21 cellular contexts compared by ENCODE assay signal in the genomic region with DNA sequence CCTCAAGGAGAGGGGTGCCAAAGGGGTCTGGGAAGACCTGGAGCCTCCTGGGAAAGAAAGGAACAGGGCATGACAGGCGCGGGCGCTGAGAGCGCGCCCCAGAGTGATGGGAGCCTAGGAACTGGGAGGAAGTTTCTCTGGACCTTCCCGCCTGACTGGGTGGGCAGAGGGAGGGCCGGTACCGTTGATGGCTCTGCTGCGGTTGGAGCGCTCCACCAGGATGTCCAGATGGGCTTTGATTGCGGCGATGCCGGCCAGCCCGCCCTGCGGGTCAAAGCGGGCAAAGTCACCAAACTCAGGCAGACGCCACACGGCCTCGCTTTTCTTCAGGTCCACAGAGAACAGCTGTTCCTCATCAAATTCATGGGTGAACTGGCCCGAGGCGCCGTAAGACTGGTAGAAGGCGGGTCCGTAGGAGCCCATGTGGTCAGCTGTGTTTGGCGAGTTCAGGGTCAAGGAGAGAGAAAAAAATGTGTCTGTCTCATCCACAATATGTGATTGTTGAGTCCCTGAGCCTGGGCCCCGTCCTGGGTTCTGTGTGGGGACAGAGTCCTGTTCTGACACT. TPM values are rescaled to one million over a fixed set of nuclear protein-coding genes. Genes with fewer than 3 reads are reported as not detected.
DNase-seq lines count a peak whose midpoint lies in the region; ATAC-seq and TF ChIP-seq lines count a peak whose summit lies in the region.
"Had no signal": no experiment of that assay in that cellular context is flagged by ENCODE, and none has a peak within 500 bp of the region (broad histone marks: within the 10 kb centered on the region; RNA-seq: fewer than 3 reads in every experiment).

No MANE protein-coding gene starts in this region.

- H2AFZ ChIP-seq in H9 (ENCODE audit: low read length) = no peak overlapping the region

- H4K8ac ChIP-seq in H9 (replicated peaks; ENCODE audit: insufficient read length, low read depth, low read length) = no peak overlapping the region

- H3K9ac ChIP-seq in H9 (ENCODE audit: extremely low read depth, insufficient read length, low read length) = no peak overlapping the region

- no peak overlapping the region for H3K18ac ChIP-seq in H9 (ENCODE audit: insufficient read length, low read depth, low read length)

- no peaks in the 10 kb centered on the region for H3K23me2 ChIP-seq in H9 (ENCODE audit: insufficient read length, low read depth, low read length, poor library complexity, severe bottlenecking)

- no peak overlapping the region for H3K4me3 ChIP-seq in dorsolateral prefrontal cortex
- H3K4me3 ChIP-seq: lung, testis had no signal

- no peak overlapping the region for H3K56ac ChIP-seq in H9 (ENCODE audit: insufficient read length, low read depth, low read length)

- WGBS in H9 (ENCODE audit: extremely low coverage, insufficient read length, low lambda C conversion rate) = no CpG with 5 or more reads among the region's 26 CpGs

- H4K20me1 ChIP-seq in H9 (ENCODE audit: control insufficient read depth, insufficient read depth, insufficient read length) = no peaks in the 10 kb centered on the region

- peaks cover 5% of the 10 kb centered on the region for H3K27me3 Mint-ChIP-seq in activated CD4-positive, alpha-beta T cell treated with anti-CD3 and anti-CD28 coated beads for 36 hours
- peaks cover 2% of the 10 kb centered on the region; the same call in 1 of the 2 replicates for H3K27me3 Mint-ChIP-seq in H9 (ENCODE audit: low read depth)
- no peaks in the 10 kb centered on the region for H3K27me3 Mint-ChIP-seq in activated naive CD8-positive, alpha-beta T cell treated with anti-CD3 and anti-CD28 coated beads, Interleukin-2, amount 50 U/mL, for 24 hours

- CTCF ChIA-PET in activated CD4-positive, alpha-beta T cell treated with anti-CD3 and anti-CD28 coated beads for 36 hours (lab: Charles Lee) = interaction anchor here (1.1 to 1.2 kb wide), 2 partner anchors 55 to 141 kb away, joined by 3 to 5 read pairs; a partner anchor contains a TSS

- H3K4me1 Mint-ChIP-seq in activated CD4-positive, alpha-beta T cell treated with anti-CD3 and anti-CD28 coated beads for 36 hours = peaks cover 9% of the 10 kb centered on the region
- peaks cover 25 to 27% of the 10 kb centered on the region in 2 experiments for H3K4me1 Mint-ChIP-seq in H9
- peaks cover 14% of the 10 kb centered on the region for H3K4me1 Mint-ChIP-seq in activated naive CD8-positive, alpha-beta T cell treated with anti-CD3 and anti-CD28 coated beads, Interleukin-2, amount 50 U/mL, for 24 hours

- H3K79me2 ChIP-seq in H9 (ENCODE audit: insufficient read depth, low read length) = no peaks in the 10 kb centered on the region

- no peak overlapping the region for H2BK20ac ChIP-seq in H9 (ENCODE audit: low read depth, low read length, poor library complexity, severe bottlenecking)

- no peak overlapping the region for H3K4me2 ChIP-seq in H9 (ENCODE audit: insufficient read depth, insufficient read length, low read length)

- no peak overlapping the region for H3K27ac ChIP-seq in H9 (ENCODE audit: insufficient read length, low read depth, low read length)
- H3K27ac ChIP-seq in dorsolateral prefrontal cortex = no peak overlapping the region
- H3K27ac ChIP-seq: heart right ventricle, testis had no signal

- in situ Hi-C loops in GM13977 (cut with MboI; ENCODE audit: low pct_unique_long_range_greater_than_20kb, low sequenced_read_pairs, unreplicated experiment) = loop anchor here (10.0 kb wide), 1 partner anchor 237 kb away; no protein-coding TSS in a partner anchor

- H3K14ac ChIP-seq in H9 (ENCODE audit: insufficient read depth, low read length) = no peak overlapping the region

- no peak for DNase-seq in activated CD4-positive, alpha-beta T cell treated with anti-CD3 and anti-CD28 coated beads for 36 hours
- no peak for DNase-seq in activated CD4-positive, alpha-beta T cell treated with anti-CD3 and anti-CD28 coated beads for 1 hour
- DNase-seq in H9 (no peak), sciatic nerve (ENCODE audit: low spot score) (no peak), GM13977 (ENCODE audit: low spot score) (no peak), dorsolateral prefrontal cortex (no peak)
- DNase-seq in activated naive CD8-positive, alpha-beta T cell treated with anti-CD3 and anti-CD28 coated beads, Interleukin-2, amount 50 U/mL, for 24 hours = no peak
- DNase-seq: 8988T; activated CD4-positive, alpha-beta T cell treated with anti-CD3 and anti-CD28 coated beads, Interleukin-2, amount 50 U/mL, for 4 hours; amygdala; DMS153; H7; heart right ventricle; KBM-7; NCI-H2029; stimulated activated CD4-positive, alpha-beta T cell treated with anti-CD3 and anti-CD28 coated beads, Interleukin-4, amount 100 ng/mL, for 1 hour; SW 1271; testis had no signal

- no peak overlapping the region for H2BK12ac ChIP-seq in H9 (ENCODE audit: insufficient read length, low read depth, low read length)

- H3K9me3 ChIP-seq in H9 (ENCODE audit: control insufficient read depth, low read depth, low read length) = no peaks in the 10 kb centered on the region
- H3K9me3 ChIP-seq: heart right ventricle, testis had no signal

- POLR2A ChIA-PET in activated CD4-positive, alpha-beta T cell treated with anti-CD3 and anti-CD28 coated beads for 36 hours (lab: Charles Lee) = no interaction called here

- no peak overlapping the region for H3K23ac ChIP-seq in H9 (ENCODE audit: insufficient read length, low read depth, low read length)

- no peaks in the 10 kb centered on the region for H3K79me1 ChIP-seq in H9 (ENCODE audit: insufficient read depth, low read depth, low read length, poor library complexity, severe bottlenecking)

- H4K91ac ChIP-seq in H9 (ENCODE audit: insufficient read length, low read depth, low read length) = no peak overlapping the region

- no peak overlapping the region for H3K4ac ChIP-seq in H9 (ENCODE audit: low read depth, low read length)

- no peak overlapping the region for H2BK15ac ChIP-seq in H9 (ENCODE audit: low read depth, low read length)

- no peaks in the 10 kb centered on the region for H3K27me3 ChIP-seq in H9 (ENCODE audit: insufficient read depth, low read length)
- H3K27me3 ChIP-seq in dorsolateral prefrontal cortex = peaks cover 0 to 18% (median 0%) of the 10 kb centered on the region in 45 donors
- H3K27me3 ChIP-seq: testis had no signal

- TF ChIP-seq CTCF in H9 (conservative IDR thresholded peaks at IDR 0.05) (no peak), GM13977 (IDR thresholded peaks at IDR 0.05; ENCODE audit: extremely low read depth, insufficient read depth, missing control alignments) (no peak), dorsolateral prefrontal cortex (IDR thresholded peaks at IDR 0.05 in 54 of 56, conservative IDR thresholded peaks at IDR 0.05 in 2 of 56; ENCODE audit: low read depth in 1 of 56, partially characterized antibody in 56 of 56) (no peak)

- peak overlapping the region; percentile 24 for H3K27ac Mint-ChIP-seq in activated CD4-positive, alpha-beta T cell treated with anti-CD3 and anti-CD28 coated beads for 36 hours
- H3K27ac Mint-ChIP-seq in H9 = no peak overlapping the region
- no peak overlapping the region for H3K27ac Mint-ChIP-seq in activated naive CD8-positive, alpha-beta T cell treated with anti-CD3 and anti-CD28 coated beads, Interleukin-2, amount 50 U/mL, for 24 hours

- H4K5ac ChIP-seq in H9 (ENCODE audit: insufficient read length, low read depth, low read length) = no peak overlapping the region

- H3K36me3 Mint-ChIP-seq in activated CD4-positive, alpha-beta T cell treated with anti-CD3 and anti-CD28 coated beads for 36 hours (ENCODE audit: low read depth) = no peaks in the 10 kb centered on the region
- H3K36me3 Mint-ChIP-seq in H9 (ENCODE audit: insufficient read depth in 1 of 3, low read depth in 3 of 3) = peaks cover 9 to 18% (median 15%) of the 10 kb centered on the region in 3 experiments; a peak in 6 of 7 replicates
- no peaks in the 10 kb centered on the region for H3K36me3 Mint-ChIP-seq in activated naive CD8-positive, alpha-beta T cell treated with anti-CD3 and anti-CD28 coated beads, Interleukin-2, amount 50 U/mL, for 24 hours (ENCODE audit: low read depth)

- no peak overlapping the region for H2BK5ac ChIP-seq in H9 (ENCODE audit: insufficient read length, low read length)

- H2AK5ac ChIP-seq in H9 (ENCODE audit: insufficient read length, low read length) = no peak overlapping the region

- no peak overlapping the region for H3T11ph ChIP-seq in H9 (ENCODE audit: low read length)

- H3K4me3 Mint-ChIP-seq in activated CD4-positive, alpha-beta T cell treated with anti-CD3 and anti-CD28 coated beads for 36 hours = no peak overlapping the region
- peak overlapping the region; percentile 62 to 80; a peak in 4 of 5 replicates for H3K4me3 Mint-ChIP-seq in H9
- H3K4me3 Mint-ChIP-seq in activated naive CD8-positive, alpha-beta T cell treated with anti-CD3 and anti-CD28 coated beads, Interleukin-2, amount 50 U/mL, for 24 hours = peak overlapping the region; percentile 85

- H3K4me1 ChIP-seq in H9 (ENCODE audit: insufficient read depth, low read length) = peaks cover 2% of the 10 kb centered on the region
- H3K4me1 ChIP-seq: testis had no signal

- ATAC-seq in activated CD4-positive, alpha-beta T cell treated with anti-CD3 and anti-CD28 coated beads for 36 hours = no peak
- no peak for ATAC-seq in activated naive CD8-positive, alpha-beta T cell treated with anti-CD3 and anti-CD28 coated beads, Interleukin-2, amount 50 U/mL, for 24 hours
- ATAC-seq in sciatic nerve (peak; percentile 8), HG03045 (IDR thresholded peaks at IDR 0.05; ENCODE audit: unreplicated experiment) (no peak)
- ATAC-seq: heart right ventricle had no signal

- no peaks in the 10 kb centered on the region for H3K9me3 Mint-ChIP-seq in activated CD4-positive, alpha-beta T cell treated with anti-CD3 and anti-CD28 coated beads for 36 hours (ENCODE audit: low read depth)
- H3K9me3 Mint-ChIP-seq in H9 = no peaks in the 10 kb centered on the region; a peak in 1 of 5 replicates
- H3K9me3 Mint-ChIP-seq in activated naive CD8-positive, alpha-beta T cell treated with anti-CD3 and anti-CD28 coated beads, Interleukin-2, amount 50 U/mL, for 24 hours = no peaks in the 10 kb centered on the region

- H2BK120ac ChIP-seq in H9 (ENCODE audit: low read depth, low read length, poor library complexity, severe bottlenecking) = no peak overlapping the region

- intact Hi-C loops in activated CD4-positive, alpha-beta T cell treated with anti-CD3 and anti-CD28 coated beads for 36 hours (cut with DNase I, micrococcal nuclease) = no loop called here
- intact Hi-C loops in sciatic nerve (cut with DNase I) = no loop called here
- intact Hi-C loops in dorsolateral prefrontal cortex (cut with DNase I) = no loop called here

RNA-seq across cellular contexts. Expression of a gene that starts 1.5 kb away (rescaled TPM):
- total RNA-seq in activated CD4-positive, alpha-beta T cell treated with anti-CD3 and anti-CD28 coated beads for 36 hours = 1 to 10 TPM; 1.7 to 3.3 TPM
- total RNA-seq in H9 (2021) = 15.3 and 15.6 TPM in 2 replicates
- total RNA-seq in sciatic nerve = 9.7 TPM
- total RNA-seq in dorsolateral prefrontal cortex = 1 to 10 TPM in 118 of 120 experiments, under 1 TPM in 2; 0.64 to 9.6 (median 3.2) TPM
- total RNA-seq: NCI-H460 had no signal

RNA-seq across cellular contexts. Expression of a gene that starts 39.5 kb away (rescaled TPM):
- total RNA-seq in activated CD4-positive, alpha-beta T cell treated with anti-CD3 and anti-CD28 coated beads for 36 hours = 100 to 1,000 TPM; 230 to 338 TPM
- total RNA-seq in H9 (2021) (244 and 252 TPM in 2 replicates), sciatic nerve (188 TPM), dorsolateral prefrontal cortex (100 to 1,000 TPM; 107 to 197 (median 134) TPM)

RNA-seq across cellular contexts. Expression of a gene that starts 55.0 kb away (rescaled TPM):
- total RNA-seq in activated CD4-positive, alpha-beta T cell treated with anti-CD3 and anti-CD28 coated beads for 36 hours = 10 to 100 TPM; 11.8 TPM
- 6.6 and 7.5 TPM in 2 replicates for total RNA-seq in H9 (2021)
- 70.1 TPM for total RNA-seq in sciatic nerve
- total RNA-seq in dorsolateral prefrontal cortex = 10 to 100 TPM in 91 of 120 experiments, 1 to 10 TPM in 29; 5.0 to 44.2 (median 15.1) TPM
